8 cellular contexts compared by ENCODE assay signal in the genomic region with DNA sequence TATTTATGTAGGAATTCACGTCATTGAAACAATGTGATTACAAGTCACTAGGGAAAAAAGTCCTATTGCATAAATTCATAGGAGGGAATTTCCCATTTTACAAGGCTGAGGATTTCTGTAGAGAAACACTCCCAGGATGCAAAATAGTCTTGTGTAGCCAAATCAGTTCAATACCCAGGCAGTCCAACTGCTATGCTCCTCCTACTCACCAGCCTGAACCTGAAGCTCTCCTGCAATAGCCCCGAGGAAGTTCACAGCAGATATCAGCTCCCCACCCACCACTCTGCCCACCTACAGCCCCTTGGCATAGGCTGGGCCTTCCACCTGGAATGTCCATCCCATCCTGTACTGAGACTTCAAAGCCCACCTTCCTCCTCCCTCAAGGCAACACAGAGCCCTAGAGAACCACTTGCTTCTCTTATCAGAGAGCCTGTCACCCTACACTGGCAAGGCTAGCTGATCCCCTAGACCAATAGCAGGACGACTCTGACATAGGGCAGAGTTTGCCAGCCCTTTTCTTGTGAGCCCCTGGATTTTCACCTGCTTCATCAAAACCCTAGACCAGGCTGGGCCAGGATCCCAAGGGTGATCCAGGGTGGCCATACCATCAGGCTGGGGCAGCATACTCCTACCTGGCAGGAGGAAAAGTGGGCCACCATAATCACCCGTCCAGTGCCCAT. TPM values are rescaled to one million over a fixed set of nuclear protein-coding genes. Genes with fewer than 3 reads are reported as not detected.
A peak's percentile ranks its signal among the peaks of the same experiment; 100 is the strongest.
DNase-seq lines count a peak whose midpoint lies in the region; ATAC-seq and TF ChIP-seq lines count a peak whose summit lies in the region.

No MANE protein-coding gene starts in this region.

- no peak for TF ChIP-seq EP300 in ovary (IDR thresholded peaks at IDR 0.05)

- DNase-seq in activated naive CD4-positive, alpha-beta T cell treated with anti-CD3 and anti-CD28 coated beads for 36 hours, result no peak
- DNase-seq in activated naive CD4-positive, alpha-beta T cell treated with Interleukin-2 at 50 U/mL for 16 hours, result no peak
- DNase-seq in SJCRH30 (peak in 1 of 2 experiments; percentile 35), epithelial cell of proximal tubule (ENCODE audit: low read depth) (peak; percentile 16), ovary (peak in 1 of 5 donors; percentile 31), GM19238 (ENCODE audit: insufficient read length, low spot score) (no peak)

- intact Hi-C loops in activated naive CD4-positive, alpha-beta T cell treated with anti-CD3 and anti-CD28 coated beads for 36 hours (cut with micrococcal nuclease), result loop anchor here (1.0 kb wide), 1 partner anchor 83 kb away; no protein-coding TSS in a partner anchor
- intact Hi-C loops in ovary (cut with DNase I), result loop anchor here in 3 of 4 donors (5.0 to 10.0 kb wide), 4 partner anchors 58 to 255 kb away; a partner anchor contains a TSS

- no peaks in the 10 kb centered on the region for H3K9me3 ChIP-seq in SJCRH30 (replicated peaks)
- H3K9me3 ChIP-seq in ovary, result no peaks in the 10 kb centered on the region

- H3K36me3 Mint-ChIP-seq in activated naive CD4-positive, alpha-beta T cell treated with anti-CD3 and anti-CD28 coated beads for 36 hours (ENCODE audit: low read depth), result peaks cover 17% of the 10 kb centered on the region

- no peaks in the 10 kb centered on the region for H3K27me3 Mint-ChIP-seq in activated naive CD4-positive, alpha-beta T cell treated with anti-CD3 and anti-CD28 coated beads for 36 hours (ENCODE audit: low read depth)

- peaks cover 5% of the 10 kb centered on the region for H3K9me3 Mint-ChIP-seq in activated naive CD4-positive, alpha-beta T cell treated with anti-CD3 and anti-CD28 coated beads for 36 hours

- no peak for ATAC-seq in HG03439 (IDR thresholded peaks at IDR 0.05; ENCODE audit: unreplicated experiment)
- no peak for ATAC-seq in GM21515 (IDR thresholded peaks at IDR 0.05; ENCODE audit: unreplicated experiment)

- peaks cover 34% of the 10 kb centered on the region for H3K4me1 Mint-ChIP-seq in activated naive CD4-positive, alpha-beta T cell treated with anti-CD3 and anti-CD28 coated beads for 36 hours (ENCODE audit: low read depth)

- H3K27me3 ChIP-seq in SJCRH30 (no peaks in the 10 kb centered on the region), ovary (no peaks in the 10 kb centered on the region)

- H3K27ac ChIP-seq in SJCRH30 (no peak overlapping the region), ovary (peak overlapping the region in 1 of 2 donors; percentile 77)

- H3K36me3 ChIP-seq in SJCRH30 (peaks cover 16% of the 10 kb centered on the region), ovary (no peaks in the 10 kb centered on the region)

- H3K4me1 ChIP-seq in SJCRH30 (peaks cover 8% of the 10 kb centered on the region), ovary (ENCODE audit: insufficient read depth) (peaks cover 13% of the 10 kb centered on the region)

- TF ChIP-seq CTCF in epithelial cell of proximal tubule (conservative IDR thresholded peaks at IDR 0.05; ENCODE audit: low read depth, low read length) (no peak), ovary (IDR thresholded peaks at IDR 0.05) (no peak)

- WGBS in ovary, 3 donors, result 45 to 52% (median 49%) methylated on average over 4 of the region's 4 CpGs

- TF ChIP-seq POLR2A in ovary (IDR thresholded peaks at IDR 0.05), result no peak

- H3K4me3 Mint-ChIP-seq in activated naive CD4-positive, alpha-beta T cell treated with anti-CD3 and anti-CD28 coated beads for 36 hours, result peak overlapping the region; percentile 73

- H3K4me3 ChIP-seq in SJCRH30, result peak overlapping the region; percentile 97
- peak overlapping the region; percentile 67 for H3K4me3 ChIP-seq in epithelial cell of proximal tubule (ENCODE audit: low read depth, low read length)
- peak overlapping the region; percentile 67 for H3K4me3 ChIP-seq in ovary

- CTCF ChIA-PET in activated naive CD4-positive, alpha-beta T cell treated with anti-CD3 and anti-CD28 coated beads for 36 hours (lab: Charles Lee), result interaction anchor here (0.5 to 1.1 kb wide), 3 partner anchors 28 to 84 kb away, joined by 3 read pairs; no protein-coding TSS in a partner anchor

- H3K27ac Mint-ChIP-seq in activated naive CD4-positive, alpha-beta T cell treated with anti-CD3 and anti-CD28 coated beads for 36 hours, result no peak overlapping the region

RNA-seq across cellular contexts. Expression of a gene that starts 1.5 kb away (rescaled TPM):
- total RNA-seq in activated naive CD4-positive, alpha-beta T cell treated with anti-CD3 and anti-CD28 coated beads for 36 hours, result 10 to 100 TPM in 1 of 2 experiments, 1 to 10 TPM in 1; 9.6 to 12.6 TPM
- 30.6 and 41.3 TPM in 2 replicates for total RNA-seq in SJCRH30 (2014; rRNA removed; shearing (Covaris generic))
- total RNA-seq in epithelial cell of proximal tubule (32.0 and 106 TPM in 2 replicates), ovary (100 to 1,000 TPM in 2 of 7 donors, 10 to 100 TPM in 5; 33.2 to 201 (median 80.9) TPM)
- 10 to 100 TPM; 19.8 to 49.8 TPM for polyA plus RNA-seq in ovary

RNA-seq across cellular contexts. Expression of a gene that starts 42.8 kb away (rescaled TPM):
- total RNA-seq in activated naive CD4-positive, alpha-beta T cell treated with anti-CD3 and anti-CD28 coated beads for 36 hours, result 1 to 10 TPM; 8.0 to 9.8 TPM
- total RNA-seq in SJCRH30 (2014; rRNA removed; shearing (Covaris generic)), result 22.3 and 27.5 TPM in 2 replicates
- total RNA-seq in epithelial cell of proximal tubule (15.6 and 22.0 TPM in 2 replicates), ovary (10 to 100 TPM in 5 of 7 donors, 1 to 10 TPM in 2; 7.2 to 21.1 (median 14.9) TPM)
- polyA plus RNA-seq in ovary, result 10 to 100 TPM in 1 of 2 donors, 1 to 10 TPM in 1; 2.8 to 21.3 TPM

RNA-seq across cellular contexts. Expression of a gene that starts 58.4 kb away (rescaled TPM):
- 10 to 100 TPM; 86.7 to 89.8 TPM for total RNA-seq in activated naive CD4-positive, alpha-beta T cell treated with anti-CD3 and anti-CD28 coated beads for 36 hours
- total RNA-seq in SJCRH30 (2014; rRNA removed; shearing (Covaris generic)), result 39.8 and 49.2 TPM in 2 replicates
- 65.1 and 84.7 TPM in 2 replicates for total RNA-seq in epithelial cell of proximal tubule
- 10 to 100 TPM; 58.2 to 89.3 (median 84.5) TPM for total RNA-seq in ovary
- 10 to 100 TPM; 35.9 to 50.4 TPM for polyA plus RNA-seq in ovary

RNA-seq across cellular contexts. Expression of a gene that starts 59.1 kb away (rescaled TPM):
- 10 to 100 TPM in 1 of 2 experiments, 1 to 10 TPM in 1; 9.9 to 11.0 TPM for total RNA-seq in activated naive CD4-positive, alpha-beta T cell treated with anti-CD3 and anti-CD28 coated beads for 36 hours
- total RNA-seq in SJCRH30 (2014; rRNA removed; shearing (Covaris generic)), result 16.1 and 16.4 TPM in 2 replicates
- total RNA-seq in epithelial cell of proximal tubule (7.0 and 10.9 TPM in 2 replicates), ovary (10 to 100 TPM; 10.7 to 22.6 (median 14.9) TPM)
- 10 to 100 TPM; 16.4 to 27.9 TPM for polyA plus RNA-seq in ovary
